1 cellular context compared by ENCODE assay signal in genomic region chr9:96418074-96418919, GRCh38.
TF ChIP-seq lines count a peak whose summit lies in the region.

ZNF367 (minus strand) TSS chr9:96418370; CDS start chr9:96418032, 338 bp downstream.

TF ChIP-seq in K562, 482 proteins besides CTCF, POLR2A, EP300 and RAD21 (continued from another document and continues in another):
- no peak for TF ChIP-seq CUX1 (CRISPR knock-in tag; IDR thresholded peaks at IDR 0.05)
- no peak for TF ChIP-seq TFAM (CRISPR knock-in tag; conservative IDR thresholded peaks at IDR 0.05)
- no peak for TF ChIP-seq FOXJ2 (tag; IDR thresholded peaks at IDR 0.05)
- no peak for TF ChIP-seq HMGN3 (IDR thresholded peaks at IDR 0.05; ENCODE audit: borderline replicate concordance, extremely low read depth, insufficient read length, low read depth, low read length)
- peak; percentile 79; the same call in 1 of the 2 replicates for TF ChIP-seq NR3C1 (CRISPR knock-in tag; IDR thresholded peaks at IDR 0.05)
- TF ChIP-seq DPF2 (IDR thresholded peaks at IDR 0.05): no peak
- no peak for TF ChIP-seq KAT8 (IDR thresholded peaks at IDR 0.05; ENCODE audit: low read depth)
- peak; percentile 75; the same call in 1 of the 2 replicates for TF ChIP-seq MBD2 (IDR thresholded peaks at IDR 0.05; ENCODE audit: borderline replicate concordance, low read depth)
- TF ChIP-seq RFX1 (IDR thresholded peaks at IDR 0.05): no peak
- TF ChIP-seq GTF3C2 (IDR thresholded peaks at IDR 0.05; ENCODE audit: borderline replicate concordance, extremely low read depth, insufficient read length): no peak
- no peak for TF ChIP-seq MECOM (CRISPR knock-in tag; IDR thresholded peaks at IDR 0.05)
- peak in 1 of 2 experiments; percentile 86; a peak in 2 of 4 replicates for TF ChIP-seq HDAC1 (IDR thresholded peaks at IDR 0.05)
- TF ChIP-seq KDM2B (CRISPR knock-in tag; IDR thresholded peaks at IDR 0.05): no peak
- no peak for TF ChIP-seq DMBX1 (CRISPR knock-in tag; IDR thresholded peaks at IDR 0.05; ENCODE audit: borderline replicate concordance)
- TF ChIP-seq ZNF12 (CRISPR knock-in tag; IDR thresholded peaks at IDR 0.05): peak; percentile 26; the same call in 1 of the 2 replicates
- TF ChIP-seq SMAD3 (CRISPR knock-in tag; conservative IDR thresholded peaks at IDR 0.05): no peak
- TF ChIP-seq SREBF1 (IDR thresholded peaks at IDR 0.05; ENCODE audit: borderline replicate concordance, low read depth, low read length): 0 out of 2 replicates have a peak, but pooled peaks have one; percentile 17
- no peak for TF ChIP-seq PPARD (CRISPR knock-in tag; IDR thresholded peaks at IDR 0.05)
- no peak for TF ChIP-seq ZNF146 (CRISPR knock-in tag; IDR thresholded peaks at IDR 0.05; ENCODE audit: unreplicated experiment)
- peak; percentile 81 for TF ChIP-seq SP1 (CRISPR knock-in tag; IDR thresholded peaks at IDR 0.05)
- peak; percentile 62; the same call in 1 of the 2 replicates for TF ChIP-seq CREM (IDR thresholded peaks at IDR 0.05; ENCODE audit: low read depth)
- peak; percentile 69 for TF ChIP-seq FOXP1 (CRISPR knock-in tag; IDR thresholded peaks at IDR 0.05)
- TF ChIP-seq BRD4 (IDR thresholded peaks at IDR 0.05): peak; percentile 64
- TF ChIP-seq ATF6 (CRISPR knock-in tag; IDR thresholded peaks at IDR 0.05): peak; percentile 87; the same call in 1 of the 2 replicates
- no peak for TF ChIP-seq USF2 (CRISPR knock-in tag; IDR thresholded peaks at IDR 0.05)
- no peak for TF ChIP-seq ZNF780A (CRISPR knock-in tag; IDR thresholded peaks at IDR 0.05)
- no peak for TF ChIP-seq FUS (optimal IDR thresholded peaks at IDR 0.05; ENCODE audit: low read depth, low read length)
- no peak for TF ChIP-seq OTX1 (CRISPR knock-in tag; IDR thresholded peaks at IDR 0.05)
- TF ChIP-seq MED1 (CRISPR knock-in tag; IDR thresholded peaks at IDR 0.05; ENCODE audit: borderline replicate concordance): no peak
- TF ChIP-seq ZNF134 (CRISPR knock-in tag; conservative IDR thresholded peaks at IDR 0.05): no peak
- TF ChIP-seq ZNF398 (CRISPR knock-in tag; IDR thresholded peaks at IDR 0.05): no peak
- TF ChIP-seq HES1 (IDR thresholded peaks at IDR 0.05; ENCODE audit: low read depth): no peak
- TF ChIP-seq TEAD2 (tag; IDR thresholded peaks at IDR 0.05): no peak
- no peak for TF ChIP-seq ZNF253 (CRISPR knock-in tag; conservative IDR thresholded peaks at IDR 0.05)
- no peak for TF ChIP-seq IRF9 (tag; IDR thresholded peaks at IDR 0.05)
- no peak for TF ChIP-seq GATAD2B (IDR thresholded peaks at IDR 0.05; ENCODE audit: borderline replicate concordance)
- no peak for TF ChIP-seq SMARCA5 (IDR thresholded peaks at IDR 0.05)
- TF ChIP-seq HOXB6 (CRISPR knock-in tag; IDR thresholded peaks at IDR 0.05; ENCODE audit: borderline replicate concordance): no peak
- no peak for TF ChIP-seq CEBPZ (IDR thresholded peaks at IDR 0.05; ENCODE audit: borderline replicate concordance, low read depth, low read length)
- TF ChIP-seq NCOR1 (IDR thresholded peaks at IDR 0.05): 0 out of 2 replicates have a peak, but pooled peaks have one; percentile 4
- peak; percentile 52 for TF ChIP-seq GABPB1 (CRISPR knock-in tag; IDR thresholded peaks at IDR 0.05)
- 0 out of 2 replicates have a peak, but pooled peaks have one; percentile 43 for TF ChIP-seq ZNF224 (CRISPR knock-in tag; IDR thresholded peaks at IDR 0.05)
- TF ChIP-seq ZNF282 (CRISPR knock-in tag; IDR thresholded peaks at IDR 0.05): peak; percentile 90
- no peak for TF ChIP-seq HDGF (IDR thresholded peaks at IDR 0.05)
- peak; percentile 81 for TF ChIP-seq FIP1L1 (IDR thresholded peaks at IDR 0.05; ENCODE audit: low read depth, low read length, poor library complexity, severe bottlenecking)
- TF ChIP-seq ZBTB12 (CRISPR knock-in tag; IDR thresholded peaks at IDR 0.05): no peak
- TF ChIP-seq DACH1 (IDR thresholded peaks at IDR 0.05; ENCODE audit: partially characterized antibody): no peak
- peak; percentile 29; the same call in 1 of the 2 replicates for TF ChIP-seq TEAD4 (IDR thresholded peaks at IDR 0.05; ENCODE audit: low read length)
- TF ChIP-seq TEAD4 (CRISPR knock-in tag; IDR thresholded peaks at IDR 0.05; ENCODE audit: borderline replicate concordance): 0 out of 2 replicates have a peak, but pooled peaks have one; percentile 59
- TF ChIP-seq GTF2E2 (tag; IDR thresholded peaks at IDR 0.05): no peak
